In the genomic region with DNA sequence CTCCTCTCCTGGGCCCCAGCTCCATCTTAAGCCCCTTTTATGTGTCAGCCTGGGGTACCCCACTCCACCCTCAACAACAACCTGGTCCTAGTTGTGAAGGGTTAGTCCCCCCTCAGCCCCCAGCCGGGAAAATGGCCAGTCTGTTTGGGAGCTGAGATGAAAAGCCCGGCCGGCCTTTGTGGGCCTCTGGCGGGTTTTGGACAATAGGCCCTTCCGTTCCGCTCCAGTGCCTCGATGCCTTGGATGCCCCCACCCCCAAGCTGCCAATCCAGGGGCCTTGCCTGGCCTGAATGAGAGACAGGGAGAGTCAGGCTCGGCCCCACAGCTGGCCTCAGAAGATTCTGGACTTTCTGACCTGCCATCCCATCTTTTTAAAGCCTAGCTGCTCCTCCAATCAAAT, we compare ENCODE assay signal across 25 cellular contexts.
DNase-seq lines count a peak whose midpoint lies in the region; ATAC-seq and TF ChIP-seq lines count a peak whose summit lies in the region.
"Had no signal": no experiment of that assay in that cellular context is flagged by ENCODE, and none has a peak within 500 bp of the region (broad histone marks: within the 10 kb centered on the region; RNA-seq: fewer than 3 reads in every experiment).

No MANE protein-coding gene starts in this region.

- peaks cover 51% of the 10 kb centered on the region for H3K27me3 Mint-ChIP-seq in nephron (ENCODE audit: low read depth)

- H2AFZ ChIP-seq in MM.1S (ENCODE audit: low read length): no peak overlapping the region

- H3K9ac ChIP-seq in HUES48 (ENCODE audit: low read depth, low read length) (no peak overlapping the region), MM.1S (ENCODE audit: low read length) (no peak overlapping the region)

- no peaks in the 10 kb centered on the region for H3K36me3 Mint-ChIP-seq in nephron (ENCODE audit: low read depth)
- H3K36me3 Mint-ChIP-seq: activated naive CD4-positive, alpha-beta T cell treated with anti-CD3 and anti-CD28 coated beads, Interleukin-2, amount 10 ng/mL, durations not matched to agents 7 days and 5 days had no signal

- H3F3A ChIP-seq in MM.1S (ENCODE audit: insufficient read depth, low read length): no peaks in the 10 kb centered on the region

- DNase-seq in MM.1S: no peak
- no peak for DNase-seq in NOMO-1 treated with dmso at 0.1 percent for 144 hours (lab: John Stamatoyannopoulos, UW; ENCODE audit: unreplicated experiment)
- DNase-seq: activated CD4-positive, alpha-beta T cell treated with anti-CD3 and anti-CD28 coated beads for 1 hour; activated CD8-positive, alpha-beta memory T cell treated with anti-CD3 and anti-CD28 coated beads for 24 hours; activated naive CD4-positive, alpha-beta T cell treated with anti-CD3 and anti-CD28 coated beads, Interleukin-2, amount 10 ng/mL, durations not matched to agents 7 days and 5 days; activated T-cell treated with anti-CD3 and anti-CD28 coated beads, Interleukin-2, amount 50 U/mL, for 48 hours; CD4-positive, CD25-positive, alpha-beta regulatory T cell; central memory CD4-positive, alpha-beta T cell; DMS153; effector CD4-positive, alpha-beta T cell; GDM1; left cardiac atrium; NCI-H524 treated with DMSO at 0.1 percent for 48 hours; OCI-M1; psoas muscle; SHP77; stimulated activated CD4-positive, alpha-beta T cell treated with anti-CD3 and anti-CD28 coated beads, Interleukin-4, amount 100 ng/mL, for 1 hour; stimulated activated naive CD8-positive, alpha-beta T cell treated with anti-CD3 and anti-CD28 coated beads, Interleukin-15, Interleukin-2, amounts not matched to agents 100 U/mL and 50 U/mL, for 24 hours; thyroid gland had no signal

- no peak for TF ChIP-seq CTCF in nephron (IDR thresholded peaks at IDR 0.05; ENCODE audit: unreplicated experiment in 3 of 3)
- TF ChIP-seq CTCF in MM.1S (IDR thresholded peaks at IDR 0.05; ENCODE audit: low read length): no peak

- no peak overlapping the region for H3K4me2 ChIP-seq in MM.1S (ENCODE audit: low read depth, low read length)

- H3K36me3 ChIP-seq in HUES48 (ENCODE audit: control insufficient read depth, insufficient read depth, low read length) (no peaks in the 10 kb centered on the region), MM.1S (replicated peaks; ENCODE audit: insufficient read depth, low read length) (no peaks in the 10 kb centered on the region)
- H3K36me3 ChIP-seq: esophagus muscularis mucosa, thyroid gland had no signal

- peaks cover 78% of the 10 kb centered on the region for H3K4me1 Mint-ChIP-seq in nephron

- no peak for ATAC-seq in GM19397 (IDR thresholded peaks at IDR 0.05; ENCODE audit: unreplicated experiment)
- ATAC-seq: psoas muscle; stimulated activated naive CD8-positive, alpha-beta T cell treated with anti-CD3 and anti-CD28 coated beads, Interleukin-15, Interleukin-2, amounts not matched to agents 100 U/mL and 50 U/mL, for 24 hours had no signal

- H3K79me2 ChIP-seq in MM.1S (ENCODE audit: low read length): no peaks in the 10 kb centered on the region

- peak overlapping the region; percentile 92 to 96 (median 94) for H3K27ac Mint-ChIP-seq in nephron
- H3K27ac Mint-ChIP-seq: activated naive CD4-positive, alpha-beta T cell treated with anti-CD3 and anti-CD28 coated beads, Interleukin-2, amount 10 ng/mL, durations not matched to agents 7 days and 5 days; CD4-positive, CD25-positive, alpha-beta regulatory T cell had no signal

- H3K4me1 ChIP-seq in HUES48 (ENCODE audit: control insufficient read depth, insufficient read depth, low read length) (peaks cover 35% of the 10 kb centered on the region), MM.1S (ENCODE audit: low read length) (no peaks in the 10 kb centered on the region)

- H4K20me1 ChIP-seq in MM.1S (ENCODE audit: insufficient read depth, low read length): no peaks in the 10 kb centered on the region

- no peaks in the 10 kb centered on the region for H3K9me3 Mint-ChIP-seq in nephron
- H3K9me3 Mint-ChIP-seq: activated naive CD4-positive, alpha-beta T cell treated with anti-CD3 and anti-CD28 coated beads, Interleukin-2, amount 10 ng/mL, durations not matched to agents 7 days and 5 days had no signal

- H3K27ac ChIP-seq in HUES48 (ENCODE audit: low read depth, low read length) (peak overlapping the region; percentile 48), cingulate gyrus (ENCODE audit: low read depth, low read length) (peak overlapping the region; percentile 63), MM.1S (ENCODE audit: low read length) (no peak overlapping the region)
- H3K27ac ChIP-seq: esophagus muscularis mucosa, psoas muscle, skin epidermis, thyroid gland had no signal

- H3K9me2 ChIP-seq in MM.1S (replicated peaks; ENCODE audit: insufficient read depth, low read length): no peaks in the 10 kb centered on the region

- H3K9me3 ChIP-seq in HUES48 (ENCODE audit: control insufficient read depth, insufficient read depth, low read length): no peaks in the 10 kb centered on the region
- no peaks in the 10 kb centered on the region for H3K9me3 ChIP-seq in MM.1S (replicated peaks; ENCODE audit: insufficient read depth, low read length)
- H3K9me3 ChIP-seq: esophagus muscularis mucosa, psoas muscle, thyroid gland had no signal

- H3K4me3 Mint-ChIP-seq in nephron: peak overlapping the region; percentile 17 to 50 (median 47)
- H3K4me3 Mint-ChIP-seq: activated naive CD4-positive, alpha-beta T cell treated with anti-CD3 and anti-CD28 coated beads, Interleukin-2, amount 10 ng/mL, durations not matched to agents 7 days and 5 days; CD4-positive, CD25-positive, alpha-beta regulatory T cell had no signal

- H3K27me3 ChIP-seq in HUES48 (ENCODE audit: control insufficient read depth, insufficient read depth, low read length) (peaks cover 95% of the 10 kb centered on the region), MM.1S (replicated peaks; ENCODE audit: insufficient read depth, low read length) (peaks cover 77% of the 10 kb centered on the region)

- no peak overlapping the region for H3K4me3 ChIP-seq in HUES48 (ENCODE audit: low read depth, low read length)
- no peak overlapping the region for H3K4me3 ChIP-seq in MM.1S (ENCODE audit: low read length)
- H3K4me3 ChIP-seq: esophagus muscularis mucosa, psoas muscle, skin epidermis, thyroid gland had no signal
